ENCODE assay signal across 9 cellular contexts in the genomic region with DNA sequence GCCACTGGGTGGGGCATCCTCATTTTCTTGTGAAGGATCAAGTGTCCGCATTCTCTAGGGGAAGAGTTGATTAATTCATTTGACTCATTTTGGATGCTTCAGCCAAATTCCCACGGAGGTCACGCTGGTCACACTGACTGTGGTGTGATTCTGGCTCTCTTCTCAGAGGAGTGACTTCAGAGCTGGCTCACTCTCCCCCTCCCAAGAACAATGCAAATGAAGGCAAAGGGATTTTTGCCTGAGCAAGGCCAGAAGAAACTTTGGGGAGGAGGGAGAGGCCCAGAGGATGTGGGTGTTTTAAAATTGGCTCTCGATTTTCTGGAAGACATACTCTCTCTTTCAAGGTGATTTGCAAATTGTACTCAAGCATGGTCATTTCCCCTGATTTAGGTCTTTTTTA. TPM values are rescaled to one million over a fixed set of nuclear protein-coding genes. Genes with fewer than 3 reads are reported as not detected.
DNase-seq lines count a peak whose midpoint lies in the region; ATAC-seq, FAIRE-seq and TF ChIP-seq lines count a peak whose summit lies in the region.
"Had no signal": no experiment of that assay in that cellular context is flagged by ENCODE, and none has a peak within 500 bp of the region (broad histone marks: within the 10 kb centered on the region; RNA-seq: fewer than 3 reads in every experiment).

No MANE protein-coding gene starts in this region.

- no peak for TF ChIP-seq CTCF in GM23338 (conservative IDR thresholded peaks at IDR 0.05; ENCODE audit: low read depth in 2 of 2)
- TF ChIP-seq CTCF in RWPE2 (IDR thresholded peaks at IDR 0.05; ENCODE audit: poor library complexity, severe bottlenecking): no peak
- no peak for TF ChIP-seq CTCF in kidney (IDR thresholded peaks at IDR 0.05; ENCODE audit: borderline replicate concordance, extremely low read depth, insufficient read depth)

- H3K4me3 Mint-ChIP-seq in GM23338: no peak overlapping the region

- intact Hi-C loops in kidney (cut with DNase I): no loop called here

- H3K4me2 ChIP-seq in GM23338: no peak overlapping the region

- H3K36me3 ChIP-seq in GM23338 (ENCODE audit: insufficient read depth) (no peaks in the 10 kb centered on the region), RWPE2 (ENCODE audit: low read depth) (no peaks in the 10 kb centered on the region), kidney (ENCODE audit: control insufficient read depth in 1 of 2, insufficient read depth in 2 of 2, low read length in 2 of 2) (no peaks in the 10 kb centered on the region)

- no peak for FAIRE-seq in kidney (lab: Jason Lieb, UNC)

- H2AFZ ChIP-seq in GM23338: peak overlapping the region; percentile 6; the same call in 1 of the 2 replicates

- peak overlapping the region; percentile 8; the same call in 1 of the 2 replicates for H3K27ac Mint-ChIP-seq in GM23338

- ATAC-seq in GM23338 (peak; percentile 32; the same call in 1 of the 3 replicates), RWPE2 (ENCODE audit: low read depth) (0 out of 3 replicates have a peak, but pooled peaks have one; percentile 10), HG02938 (IDR thresholded peaks at IDR 0.05; ENCODE audit: unreplicated experiment) (no peak)
- ATAC-seq: Panc1 had no signal

- H3K9ac ChIP-seq in kidney (ENCODE audit: low read length in 2 of 2): no peak overlapping the region

- no peaks in the 10 kb centered on the region for H4K20me1 ChIP-seq in GM23338 (replicated peaks; ENCODE audit: insufficient read depth)

- no peaks in the 10 kb centered on the region for H3K36me3 Mint-ChIP-seq in GM23338 (ENCODE audit: low read depth)

- H3K27me3 ChIP-seq in GM23338 (ENCODE audit: insufficient read depth) (no peaks in the 10 kb centered on the region), RWPE2 (ENCODE audit: insufficient read depth, poor library complexity, severe bottlenecking) (no peaks in the 10 kb centered on the region)

- H3K9me3 Mint-ChIP-seq in GM23338: no peaks in the 10 kb centered on the region

- DNase-seq in EH (ENCODE audit: low read depth) (peak; percentile 77), GM23338 (ENCODE audit: low spot score) (no peak), RWPE2 (ENCODE audit: low spot score) (no peak), kidney (peak; percentile 80), NCI-H2227 (lab: John Stamatoyannopoulos, UW; ENCODE audit: unreplicated experiment) (no peak), NCI-H345 (lab: John Stamatoyannopoulos, UW) (no peak)
- no peak for DNase-seq in stimulated activated CD4-positive, alpha-beta T cell treated with anti-CD3 and anti-CD28 coated beads, Interleukin-1b, Interleukin-23, amount 100 ng/mL, for 48 hours

- H3K4me1 ChIP-seq in GM23338 (ENCODE audit: insufficient read depth) (no peaks in the 10 kb centered on the region), RWPE2 (ENCODE audit: insufficient read depth, poor library complexity, severe bottlenecking) (no peaks in the 10 kb centered on the region), kidney (ENCODE audit: control insufficient read depth in 1 of 2, insufficient read depth in 1 of 2, low read depth in 1 of 2, low read length in 2 of 2) (peaks cover 0 to 3% of the 10 kb centered on the region in 2 donors)

- no peaks in the 10 kb centered on the region for H3F3A ChIP-seq in GM23338 (replicated peaks; ENCODE audit: low read depth)

- H3K79me2 ChIP-seq in GM23338 (replicated peaks; ENCODE audit: insufficient read depth): no peaks in the 10 kb centered on the region

- no peaks in the 10 kb centered on the region for H3K9me3 ChIP-seq in RWPE2 (ENCODE audit: severe bottlenecking)
- H3K9me3 ChIP-seq in kidney (ENCODE audit: control insufficient read depth in 1 of 2, low read length in 2 of 2): no peaks in the 10 kb centered on the region

- H3K27me3 Mint-ChIP-seq in GM23338 (ENCODE audit: insufficient read depth, low read depth, poor library complexity): peaks cover 2% of the 10 kb centered on the region

- no peak overlapping the region for H3K27ac ChIP-seq in GM23338 (ENCODE audit: low read depth)
- H3K27ac ChIP-seq in RWPE2 (ENCODE audit: poor library complexity, severe bottlenecking): no peak overlapping the region
- H3K27ac ChIP-seq in kidney (ENCODE audit: low read depth in 2 of 2, low read length in 2 of 2): peak overlapping the region in 1 of 2 donors; percentile 60

- H3K9me2 ChIP-seq in GM23338 (ENCODE audit: insufficient read depth): no peaks in the 10 kb centered on the region

- H3K4me3 ChIP-seq in GM23338 (no peak overlapping the region), RWPE2 (ENCODE audit: severe bottlenecking) (no peak overlapping the region), kidney (ENCODE audit: low read length in 2 of 2) (no peak overlapping the region)

- peaks cover 11% of the 10 kb centered on the region for H3K4me1 Mint-ChIP-seq in GM23338

TF ChIP-seq in GM23338, 12 proteins besides CTCF, POLR2A, EP300 and RAD21 (continues in another document):
- TF ChIP-seq EZH2 (IDR thresholded peaks at IDR 0.05; ENCODE audit: low read depth, unreplicated experiment) (no peak), NANOG (IDR thresholded peaks at IDR 0.05; ENCODE audit: borderline replicate concordance) (no peak), ZNF331 (CRISPR knock-in tag; IDR thresholded peaks at IDR 0.05; ENCODE audit: low read depth) (no peak), STAT1 (IDR thresholded peaks at IDR 0.05; ENCODE audit: unreplicated experiment) (no peak), ZNF114 (CRISPR knock-in tag; IDR thresholded peaks at IDR 0.05) (no peak), CREB1 (CRISPR knock-in tag; IDR thresholded peaks at IDR 0.05; ENCODE audit: low read depth) (no peak)
- TF ChIP-seq, protein P1, sequence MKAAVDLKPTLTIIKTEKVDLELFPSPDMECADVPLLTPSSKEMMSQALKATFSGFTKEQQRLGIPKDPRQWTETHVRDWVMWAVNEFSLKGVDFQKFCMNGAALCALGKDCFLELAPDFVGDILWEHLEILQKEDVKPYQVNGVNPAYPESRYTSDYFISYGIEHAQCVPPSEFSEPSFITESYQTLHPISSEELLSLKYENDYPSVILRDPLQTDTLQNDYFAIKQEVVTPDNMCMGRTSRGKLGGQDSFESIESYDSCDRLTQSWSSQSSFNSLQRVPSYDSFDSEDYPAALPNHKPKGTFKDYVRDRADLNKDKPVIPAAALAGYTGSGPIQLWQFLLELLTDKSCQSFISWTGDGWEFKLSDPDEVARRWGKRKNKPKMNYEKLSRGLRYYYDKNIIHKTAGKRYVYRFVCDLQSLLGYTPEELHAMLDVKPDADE (IDR thresholded peaks at IDR 0.05): no peak
- TF ChIP-seq, protein P2, sequence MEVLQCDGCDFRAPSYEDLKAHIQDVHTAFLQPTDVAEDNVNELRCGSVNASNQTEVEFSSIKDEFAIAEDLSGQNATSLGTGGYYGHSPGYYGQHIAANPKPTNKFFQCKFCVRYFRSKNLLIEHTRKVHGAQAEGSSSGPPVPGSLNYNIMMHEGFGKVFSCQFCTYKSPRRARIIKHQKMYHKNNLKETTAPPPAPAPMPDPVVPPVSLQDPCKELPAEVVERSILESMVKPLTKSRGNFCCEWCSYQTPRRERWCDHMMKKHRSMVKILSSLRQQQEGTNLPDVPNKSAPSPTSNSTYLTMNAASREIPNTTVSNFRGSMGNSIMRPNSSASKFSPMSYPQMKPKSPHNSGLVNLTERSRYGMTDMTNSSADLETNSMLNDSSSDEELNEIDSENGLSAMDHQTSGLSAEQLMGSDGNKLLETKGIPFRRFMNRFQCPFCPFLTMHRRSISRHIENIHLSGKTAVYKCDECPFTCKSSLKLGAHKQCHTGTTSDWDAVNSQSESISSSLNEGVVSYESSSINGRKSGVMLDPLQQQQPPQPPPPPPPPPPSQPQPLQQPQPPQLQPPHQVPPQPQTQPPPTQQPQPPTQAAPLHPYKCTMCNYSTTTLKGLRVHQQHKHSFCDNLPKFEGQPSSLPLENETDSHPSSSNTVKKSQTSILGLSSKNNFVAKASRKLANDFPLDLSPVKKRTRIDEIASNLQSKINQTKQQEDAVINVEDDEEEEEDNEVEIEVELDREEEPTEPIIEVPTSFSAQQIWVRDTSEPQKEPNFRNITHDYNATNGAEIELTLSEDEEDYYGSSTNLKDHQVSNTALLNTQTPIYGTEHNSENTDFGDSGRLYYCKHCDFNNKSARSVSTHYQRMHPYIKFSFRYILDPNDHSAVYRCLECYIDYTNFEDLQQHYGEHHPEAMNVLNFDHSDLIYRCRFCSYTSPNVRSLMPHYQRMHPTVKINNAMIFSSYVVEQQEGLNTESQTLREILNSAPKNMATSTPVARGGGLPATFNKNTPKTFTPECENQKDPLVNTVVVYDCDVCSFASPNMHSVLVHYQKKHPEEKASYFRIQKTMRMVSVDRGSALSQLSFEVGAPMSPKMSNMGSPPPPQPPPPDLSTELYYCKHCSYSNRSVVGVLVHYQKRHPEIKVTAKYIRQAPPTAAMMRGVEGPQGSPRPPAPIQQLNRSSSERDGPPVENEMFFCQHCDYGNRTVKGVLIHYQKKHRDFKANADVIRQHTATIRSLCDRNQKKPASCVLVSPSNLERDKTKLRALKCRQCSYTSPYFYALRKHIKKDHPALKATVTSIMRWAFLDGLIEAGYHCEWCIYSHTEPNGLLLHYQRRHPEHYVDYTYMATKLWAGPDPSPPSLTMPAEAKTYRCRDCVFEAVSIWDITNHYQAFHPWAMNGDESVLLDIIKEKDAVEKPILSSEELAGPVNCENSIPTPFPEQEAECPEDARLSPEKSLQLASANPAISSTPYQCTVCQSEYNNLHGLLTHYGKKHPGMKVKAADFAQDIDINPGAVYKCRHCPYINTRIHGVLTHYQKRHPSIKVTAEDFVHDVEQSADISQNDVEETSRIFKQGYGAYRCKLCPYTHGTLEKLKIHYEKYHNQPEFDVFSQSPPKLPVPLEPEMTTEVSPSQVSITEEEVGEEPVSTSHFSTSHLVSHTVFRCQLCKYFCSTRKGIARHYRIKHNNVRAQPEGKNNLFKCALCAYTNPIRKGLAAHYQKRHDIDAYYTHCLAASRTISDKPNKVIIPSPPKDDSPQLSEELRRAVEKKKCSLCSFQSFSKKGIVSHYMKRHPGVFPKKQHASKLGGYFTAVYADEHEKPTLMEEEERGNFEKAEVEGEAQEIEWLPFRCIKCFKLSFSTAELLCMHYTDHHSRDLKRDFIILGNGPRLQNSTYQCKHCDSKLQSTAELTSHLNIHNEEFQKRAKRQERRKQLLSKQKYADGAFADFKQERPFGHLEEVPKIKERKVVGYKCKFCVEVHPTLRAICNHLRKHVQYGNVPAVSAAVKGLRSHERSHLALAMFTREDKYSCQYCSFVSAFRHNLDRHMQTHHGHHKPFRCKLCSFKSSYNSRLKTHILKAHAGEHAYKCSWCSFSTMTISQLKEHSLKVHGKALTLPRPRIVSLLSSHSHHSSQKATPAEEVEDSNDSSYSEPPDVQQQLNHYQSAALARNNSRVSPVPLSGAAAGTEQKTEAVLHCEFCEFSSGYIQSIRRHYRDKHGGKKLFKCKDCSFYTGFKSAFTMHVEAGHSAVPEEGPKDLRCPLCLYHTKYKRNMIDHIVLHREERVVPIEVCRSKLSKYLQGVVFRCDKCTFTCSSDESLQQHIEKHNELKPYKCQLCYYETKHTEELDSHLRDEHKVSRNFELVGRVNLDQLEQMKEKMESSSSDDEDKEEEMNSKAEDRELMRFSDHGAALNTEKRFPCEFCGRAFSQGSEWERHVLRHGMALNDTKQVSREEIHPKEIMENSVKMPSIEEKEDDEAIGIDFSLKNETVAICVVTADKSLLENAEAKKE (CRISPR knock-in tag; IDR thresholded peaks at IDR 0.05): no peak

RNA-seq across cellular contexts. Expression of a gene that starts 51.1 kb away (rescaled TPM):
- total RNA-seq in GM23338 (2014; rRNA removed; shearing (Covaris generic)): 3.1 and 3.9 TPM in 2 replicates
- 1.4 and 2.7 TPM in 2 replicates for polyA plus RNA-seq in GM23338 (2016; fragmentation: Nextera tagmentation; extraction: Ambion mirVana)
- 60.6 TPM for total RNA-seq in kidney
- polyA plus RNA-seq in kidney (ENCODE audit: insufficient read depth, low read depth, low replicate concordance): 57.1 TPM

Comparison
In these comparisons a context has a peak if more than half of its experiments do, and no peak if none do; other contexts are left out.
1. DNase-seq: peak in EH (single experiment) and kidney (single experiment); none in GM23338 (single experiment), RWPE2 (single experiment), stimulated activated CD4-positive, alpha-beta T cell treated with anti-CD3 and anti-CD28 coated beads, Interleukin-1b, Interleukin-23, amount 100 ng/mL, for 48 hours (single experiment), NCI-H2227 (single experiment) and NCI-H345 (single experiment).
2. RNA of a gene that starts 51.1 kb away (total RNA-seq): 60.6 TPM in kidney (single experiment); 3.1 to 3.9 TPM in GM23338; every median in the first group is over 10 times any median in the second.